ENCODE assay signal across 9 cellular contexts in the genomic region with DNA sequence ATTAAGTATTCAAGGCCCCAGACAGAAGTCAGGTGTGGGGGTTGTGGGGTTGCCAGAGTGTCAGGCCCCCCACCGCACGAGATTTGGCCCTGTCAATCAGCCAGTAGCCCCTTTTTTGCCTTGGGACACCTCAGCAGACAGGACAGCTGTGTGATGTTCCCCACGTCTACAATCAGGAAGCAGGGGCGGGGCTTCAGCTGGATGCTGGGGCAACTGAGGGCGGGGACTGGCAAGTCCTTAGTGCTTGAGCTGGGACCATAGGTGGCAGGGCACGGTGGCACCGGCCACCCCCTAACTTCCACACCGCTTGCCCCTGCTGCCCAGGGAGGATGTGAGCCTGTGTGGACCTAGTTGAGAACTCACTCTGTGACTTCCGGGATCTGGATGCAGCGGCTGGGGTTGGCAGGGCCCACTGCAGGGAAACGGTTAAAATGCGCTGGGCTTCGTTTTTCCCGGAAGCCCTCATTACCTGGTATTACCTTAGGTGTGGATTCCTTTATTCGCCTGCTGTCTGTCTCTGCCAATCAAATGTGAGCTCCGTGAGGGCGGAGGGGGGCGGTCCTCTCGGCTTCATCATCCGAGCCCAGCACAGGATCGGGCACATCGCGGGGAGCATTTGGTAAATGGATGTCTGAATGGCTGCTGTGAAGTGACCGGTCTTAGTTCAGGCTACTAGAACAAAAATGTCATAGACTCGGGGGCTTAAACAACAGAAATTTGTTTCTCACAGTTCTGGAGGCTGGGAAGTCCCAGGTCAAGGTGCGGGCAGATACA. TPM values are rescaled to one million over a fixed set of nuclear protein-coding genes. Genes with fewer than 3 reads are reported as not detected.
DNase-seq lines count a peak whose midpoint lies in the region; ATAC-seq and TF ChIP-seq lines count a peak whose summit lies in the region.
"Had no signal": no experiment of that assay in that cellular context is flagged by ENCODE, and none has a peak within 500 bp of the region (broad histone marks: within the 10 kb centered on the region; RNA-seq: fewer than 3 reads in every experiment).

No MANE protein-coding gene starts in this region.

- H3K27me3 ChIP-seq in testis (no peaks in the 10 kb centered on the region), thyroid gland (no peaks in the 10 kb centered on the region)

- TF ChIP-seq POLR2A in testis (IDR thresholded peaks at IDR 0.05) (no peak), thyroid gland (IDR thresholded peaks at IDR 0.05) (no peak)

- H3K4me1 ChIP-seq in testis (no peaks in the 10 kb centered on the region), thyroid gland (no peaks in the 10 kb centered on the region)

- 59 to 70% methylated on average over 25 to 26 of the region's 26 CpGs for WGBS in testis, 2 donors
- WGBS in thyroid gland, 2 donors: 72 to 82% methylated on average over 18 to 25 of the region's 26 CpGs

- no peak overlapping the region for H3K27ac ChIP-seq in testis
- H3K27ac ChIP-seq in thyroid gland: no peak overlapping the region

- DNase-seq in activated T-cell treated with anti-CD3 and anti-CD28 coated beads for 24 hours (ENCODE audit: low read depth) (peak; percentile 16), activated T-cell treated with anti-CD3 and anti-CD28 coated beads for 4 hours (no peak), SW480 (ENCODE audit: low spot score) (peak; percentile 18), dermis blood vessel endothelial cell (peak; percentile 13), testis (peak; percentile 38), thyroid gland (no peak), NCI-H128 (lab: John Stamatoyannopoulos, UW; ENCODE audit: unreplicated experiment) (no peak)

- H3K36me3 ChIP-seq in testis (ENCODE audit: low read depth, missing control alignments): no peaks in the 10 kb centered on the region
- H3K36me3 ChIP-seq in thyroid gland: no peaks in the 10 kb centered on the region

- intact Hi-C loops in testis (cut with DNase I; ENCODE audit: low total_unique reads): no loop called here
- intact Hi-C loops in thyroid gland (cut with DNase I): no loop called here

- no peak for TF ChIP-seq CTCF in testis (IDR thresholded peaks at IDR 0.05)
- TF ChIP-seq CTCF in thyroid gland (IDR thresholded peaks at IDR 0.05): no peak

- no peak for ATAC-seq in HG02610 (IDR thresholded peaks at IDR 0.05; ENCODE audit: unreplicated experiment)

- H3K4me3 ChIP-seq in testis (peak overlapping the region; percentile 23 to 24), thyroid gland (replicated peaks in 1 of 3) (no peak overlapping the region)

- H3K9me3 ChIP-seq in testis: no peaks in the 10 kb centered on the region
- no peaks in the 10 kb centered on the region for H3K9me3 ChIP-seq in thyroid gland

RNA-seq across cellular contexts. Expression of gene GTF3C5, which starts 7.5 kb away (rescaled TPM):
- total RNA-seq in dermis blood vessel endothelial cell (53.3 and 59.2 TPM in 2 replicates), testis (100 to 1,000 TPM; 109 to 117 TPM), thyroid gland (10 to 100 TPM; 49.3 to 69.0 (median 56.8) TPM)
- polyA plus RNA-seq in testis (ENCODE audit: insufficient read depth, low read depth, low replicate concordance): 66.9 TPM

RNA-seq across cellular contexts. Expression of gene CEL, which starts 38.5 kb away (rescaled TPM):
- 0.14 and 0.17 TPM in 2 replicates for total RNA-seq in dermis blood vessel endothelial cell
- total RNA-seq in testis: 1 to 10 TPM; 2.4 to 2.6 TPM
- 2.1 TPM for polyA plus RNA-seq in testis (ENCODE audit: insufficient read depth, low read depth, low replicate concordance)
- total RNA-seq in thyroid gland: under 1 TPM in 3 of 4 donors, not detected in 1; 0.27 to 0.46 (median 0.33) TPM
- polyA plus RNA-seq: CD8-positive, alpha-beta memory T cell had no signal

RNA-seq across cellular contexts. Expression of gene GFI1B, which starts 44.8 kb away (rescaled TPM):
- total RNA-seq in dermis blood vessel endothelial cell (not detected in 2 replicates), testis (1 to 10 TPM; 4.3 to 9.7 TPM), thyroid gland (under 1 TPM in 1 of 4 donors, not detected in 3; 0.11 TPM)
- polyA plus RNA-seq in testis (ENCODE audit: insufficient read depth, low read depth, low replicate concordance): 12.6 TPM
- total RNA-seq: CD8-positive, alpha-beta memory T cell had no signal
- polyA plus RNA-seq: CD8-positive, alpha-beta memory T cell had no signal

Comparison
In these comparisons a context has a peak if more than half of its experiments do, and no peak if none do; other contexts are left out.
1. DNase-seq: peak in activated T-cell treated with anti-CD3 and anti-CD28 coated beads for 24 hours (single experiment), SW480 (single experiment), dermis blood vessel endothelial cell (single experiment) and testis (single experiment); none in activated T-cell treated with anti-CD3 and anti-CD28 coated beads for 4 hours (single experiment), thyroid gland (0 of 2) and NCI-H128 (single experiment).
2. H3K4me3 ChIP-seq: peak in testis (2 of 2); none in thyroid gland (0 of 3).